9 cellular contexts compared by ENCODE assay signal in genomic region chr20:56630086-56630493, GRCh38. TPM values are rescaled to one million over a fixed set of nuclear protein-coding genes. Genes with fewer than 3 reads are reported as not detected.
A peak's percentile ranks its signal among the peaks of the same experiment; 100 is the strongest.
DNase-seq lines count a peak whose midpoint lies in the region; ATAC-seq and TF ChIP-seq lines count a peak whose summit lies in the region.
"Had no signal": no experiment of that assay in that cellular context is flagged by ENCODE, and none has a peak within 500 bp of the region (broad histone marks: within the 10 kb centered on the region; RNA-seq: fewer than 3 reads in every experiment).

No MANE protein-coding gene starts in this region.

- H3K4me3 ChIP-seq in BJ (ENCODE audit: low read depth, low read length) (peak overlapping the region; percentile 63), WI38 (ENCODE audit: low read depth, low read length) (no peak overlapping the region), gastrocnemius medialis (peak overlapping the region; percentile 38 to 48 (median 46))

- peaks cover 3% of the 10 kb centered on the region; the same call in 1 of the 2 replicates for H3K27me3 ChIP-seq in BJ (ENCODE audit: control insufficient read depth, insufficient read depth, low read length)
- H3K27me3 ChIP-seq in gastrocnemius medialis = peaks cover 81 to 95% (median 82%) of the 10 kb centered on the region in 3 donors

- DNase-seq in BJ (ENCODE audit: low read depth) = no peak
- peak; percentile 95 for DNase-seq in HPDE6-E6E7 (ENCODE audit: extremely low spot score)
- peak; percentile 47 for DNase-seq in Right ventricle myocardium superior
- no peak for DNase-seq in gastrocnemius medialis
- DNase-seq in OCI-M2 (lab: John Stamatoyannopoulos, UW; ENCODE audit: unreplicated experiment) = no peak
- no peak for DNase-seq in effector CD4-positive, alpha-beta T cell

- peaks cover 8 to 14% of the 10 kb centered on the region in 2 donors for H3K4me1 ChIP-seq in gastrocnemius medialis

- TF ChIP-seq POLR2A in gastrocnemius medialis (IDR thresholded peaks at IDR 0.05) = no peak

- intact Hi-C loops in Right ventricle myocardium superior (cut with DNase I) (no loop called here), gastrocnemius medialis (cut with DNase I; ENCODE audit: low total_unique reads) (no loop called here)

- ATAC-seq in Right ventricle myocardium superior (ENCODE audit: poor library complexity) (peak; percentile 40), gastrocnemius medialis (no peak), HG03196 (IDR thresholded peaks at IDR 0.05; ENCODE audit: unreplicated experiment) (no peak)

- POLR2A ChIA-PET in BJ (lab: Charles Lee) = no interaction called here

- H3K36me3 ChIP-seq in BJ (ENCODE audit: control insufficient read depth, insufficient read depth, low read length) = peaks cover 9% of the 10 kb centered on the region
- H3K36me3 ChIP-seq in gastrocnemius medialis = no peaks in the 10 kb centered on the region

- H3K27ac ChIP-seq in gastrocnemius medialis = no peak overlapping the region

- CTCF ChIA-PET in BJ (lab: Yijun Ruan, JAX) = interaction anchor here (0.6 to 5.5 kb wide), 36 partner anchors 15 to 410 kb away, joined by 3 to 64 read pairs (median 4); no protein-coding TSS in a partner anchor

- in situ Hi-C loops in gastrocnemius medialis (cut with MboI; ENCODE audit: low sequenced_read_pairs in 4 of 4) = no loop called here

- no peaks in the 10 kb centered on the region for H3K9me3 ChIP-seq in gastrocnemius medialis

- TF ChIP-seq CTCF in BJ (IDR thresholded peaks at IDR 0.05; ENCODE audit: insufficient read depth, low read depth, low read length) (peak; percentile 90), WI38 (IDR thresholded peaks at IDR 0.05; ENCODE audit: low read depth, low read length) (peak; percentile 31), gastrocnemius medialis (IDR thresholded peaks at IDR 0.05 in 4 of 5, conservative IDR thresholded peaks at IDR 0.05 in 1 of 5) (no peak)

RNA-seq across cellular contexts. Expression of gene TFAP2C, which starts 1.0 kb away (rescaled TPM):
- 3.9 and 4.4 TPM in 2 replicates for polyA plus RNA-seq in BJ (2011; rRNA removed)
- 6.0 TPM in 2 replicates for polyA minus RNA-seq in BJ (2011; rRNA and poly(A)+ RNA removed)
- total RNA-seq in Right ventricle myocardium superior (0.16 TPM), gastrocnemius medialis (under 1 TPM in 2 of 4 donors, not detected in 2; 0.11 to 0.13 TPM)
- total RNA-seq: mononuclear cell had no signal

Comparison
In these comparisons a context has a peak if more than half of its experiments do, and no peak if none do; other contexts are left out.
1. DNase-seq: peak in HPDE6-E6E7 (single experiment) and Right ventricle myocardium superior (single experiment); none in BJ (single experiment), gastrocnemius medialis (0 of 2), OCI-M2 (single experiment) and effector CD4-positive, alpha-beta T cell (single experiment).
2. CTCF ChIP-seq: peak in BJ (single experiment) and WI38 (single experiment); none in gastrocnemius medialis (0 of 5).